Comparison of ENCODE assay signal across 8 cellular contexts in genomic region chr17:17784599-17785264, GRCh38. TPM values are rescaled to one million over a fixed set of nuclear protein-coding genes. Genes with fewer than 3 reads are reported as not detected.
DNase-seq lines count a peak whose midpoint lies in the region; ATAC-seq and FAIRE-seq lines count a peak whose summit lies in the region.

No MANE protein-coding gene starts in this region.

- peak overlapping the region; percentile 84 for H3K14ac ChIP-seq in neuronal stem cell (ENCODE audit: low read length)

- H3K27ac ChIP-seq in neuronal stem cell (replicated peaks; ENCODE audit: low read length), result peak overlapping the region; percentile 89
- H3K27ac ChIP-seq in effector memory CD4-positive, alpha-beta T cell (ENCODE audit: insufficient read depth, low read length, poor library complexity, severe bottlenecking), result no peak overlapping the region

- H3K23ac ChIP-seq in neuronal stem cell (ENCODE audit: low read depth, low read length, poor library complexity), result peak overlapping the region; percentile 94

- H2BK120ac ChIP-seq in neuronal stem cell (ENCODE audit: low read depth, low read length), result no peak overlapping the region

- peak; percentile 15 for FAIRE-seq in G401.6 (lab: Jason Lieb, UNC)

- peak overlapping the region; percentile 97 for H3K4me2 ChIP-seq in neuronal stem cell (ENCODE audit: insufficient read depth, low read length, poor library complexity, severe bottlenecking)

- H3K9me3 ChIP-seq in neuronal stem cell (replicated peaks in 1 of 2; ENCODE audit: control insufficient read depth in 2 of 2, insufficient read depth in 1 of 2, low read depth in 1 of 2, low read length in 2 of 2), result no peaks in the 10 kb centered on the region
- H3K9me3 ChIP-seq in effector memory CD4-positive, alpha-beta T cell (ENCODE audit: control insufficient read depth, low read length), result no peaks in the 10 kb centered on the region

- H3K36me3 Mint-ChIP-seq in central memory CD8-positive, alpha-beta T cell (ENCODE audit: insufficient read depth), result peaks cover 4% of the 10 kb centered on the region

- H3K36me3 ChIP-seq in neuronal stem cell (replicated peaks in 1 of 2; ENCODE audit: control insufficient read depth in 2 of 2, insufficient read depth in 2 of 2, low read length in 2 of 2), result no peaks in the 10 kb centered on the region
- H3K36me3 ChIP-seq in effector memory CD4-positive, alpha-beta T cell (ENCODE audit: control insufficient read depth, insufficient read depth, low read length), result no peaks in the 10 kb centered on the region

- peak overlapping the region; percentile 97 for H3K18ac ChIP-seq in neuronal stem cell (ENCODE audit: low read length)

- no peak overlapping the region for H3K27ac Mint-ChIP-seq in central memory CD8-positive, alpha-beta T cell (ENCODE audit: low read depth)

- ATAC-seq in central memory CD8-positive, alpha-beta T cell (replicated peaks; ENCODE audit: extremely low read depth, poor library complexity, severe bottlenecking), result no peak
- ATAC-seq in HG02623 (IDR thresholded peaks at IDR 0.05; ENCODE audit: unreplicated experiment), result no peak

- peak overlapping the region; percentile 72 for H4K8ac ChIP-seq in neuronal stem cell (ENCODE audit: low read depth, low read length)

- no peak overlapping the region for H3K4me3 ChIP-seq in neuronal stem cell (ENCODE audit: low read length in 2 of 2)
- no peak overlapping the region for H3K4me3 ChIP-seq in effector memory CD4-positive, alpha-beta T cell (ENCODE audit: insufficient read depth, low read depth, low read length, poor library complexity, severe bottlenecking)

- no CpG with 5 or more reads among the region's 9 CpGs for WGBS in neuronal stem cell (ENCODE audit: extremely low coverage in 2 of 2, insufficient read length in 2 of 2, insufficient replicate concordance in 1 of 2), 2 donors

- no peak overlapping the region for H4K91ac ChIP-seq in neuronal stem cell (ENCODE audit: low read depth, low read length, poor library complexity)

- peaks cover 21% of the 10 kb centered on the region for H3K79me1 ChIP-seq in neuronal stem cell (ENCODE audit: low read depth, low read length)

- H3K27me3 Mint-ChIP-seq in central memory CD8-positive, alpha-beta T cell, result peaks cover 10% of the 10 kb centered on the region

- peak overlapping the region; percentile 60 for H2BK5ac ChIP-seq in neuronal stem cell (ENCODE audit: low read length)

- peak overlapping the region; percentile 82 for H3K4me3 Mint-ChIP-seq in central memory CD8-positive, alpha-beta T cell

- peak overlapping the region; percentile 79 for H3K9ac ChIP-seq in neuronal stem cell (ENCODE audit: low read depth, low read length, poor library complexity)

- H2AFZ ChIP-seq in neuronal stem cell (ENCODE audit: low read length), result no peak overlapping the region

- H3K9me3 Mint-ChIP-seq in central memory CD8-positive, alpha-beta T cell, result no peaks in the 10 kb centered on the region

- H3K4me1 Mint-ChIP-seq in central memory CD8-positive, alpha-beta T cell, result peaks cover 30% of the 10 kb centered on the region

- H3K4me1 ChIP-seq in neuronal stem cell (ENCODE audit: control insufficient read depth in 2 of 2, insufficient read depth in 1 of 2, low read depth in 1 of 2, low read length in 2 of 2), result peaks cover 51 to 55% of the 10 kb centered on the region in 2 donors
- peaks cover 17% of the 10 kb centered on the region for H3K4me1 ChIP-seq in effector memory CD4-positive, alpha-beta T cell (ENCODE audit: control insufficient read depth, insufficient read depth, low read length, poor library complexity, severe bottlenecking)

- H2BK12ac ChIP-seq in neuronal stem cell (ENCODE audit: low read length), result peak overlapping the region; percentile 93

- H3K27me3 ChIP-seq in neuronal stem cell (ENCODE audit: control insufficient read depth in 3 of 3, insufficient read depth in 3 of 3, low read depth in 1 of 3, low read length in 3 of 3), result peaks cover 0 to 2% (median 0%) of the 10 kb centered on the region in 3 experiments
- H3K27me3 ChIP-seq in effector memory CD4-positive, alpha-beta T cell (replicated peaks; ENCODE audit: control insufficient read depth, insufficient read depth, low read length, poor library complexity, severe bottlenecking), result no peaks in the 10 kb centered on the region

- H3K4ac ChIP-seq in neuronal stem cell (ENCODE audit: low read length), result peak overlapping the region; percentile 38

- DNase-seq in M059J (ENCODE audit: low read depth) (peak; percentile 18), neuronal stem cell (ENCODE audit: low spot score) (no peak), hippocampal formation (lab: John Stamatoyannopoulos, UW) (no peak), NCI-H526 treated with DMSO at 0.1 percent for 48 hours (lab: John Stamatoyannopoulos, UW) (no peak)
- DNase-seq in central memory CD8-positive, alpha-beta T cell (ENCODE audit: low spot score in 2 of 2), result no peak
- DNase-seq in effector memory CD4-positive, alpha-beta T cell, result no peak

- peak overlapping the region; percentile 87 for H2BK15ac ChIP-seq in neuronal stem cell (ENCODE audit: low read length)

- H2AK5ac ChIP-seq in neuronal stem cell (ENCODE audit: low read depth, low read length), result peak overlapping the region; percentile 81

RNA-seq across cellular contexts. Expression of gene SREBF1, which starts 52.1 kb away (rescaled TPM):
- total RNA-seq in M059J (2014; rRNA removed; shearing (Covaris generic)), result 40.5 and 57.7 TPM in 2 replicates
- polyA plus RNA-seq in neuronal stem cell (2013, experiment 1 of 2), result 57.8 TPM
- polyA plus RNA-seq in neuronal stem cell (2013, experiment 2 of 2), result 61.7 TPM
